Comparison of ENCODE assay signal across 8 cellular contexts in the genomic region with DNA sequence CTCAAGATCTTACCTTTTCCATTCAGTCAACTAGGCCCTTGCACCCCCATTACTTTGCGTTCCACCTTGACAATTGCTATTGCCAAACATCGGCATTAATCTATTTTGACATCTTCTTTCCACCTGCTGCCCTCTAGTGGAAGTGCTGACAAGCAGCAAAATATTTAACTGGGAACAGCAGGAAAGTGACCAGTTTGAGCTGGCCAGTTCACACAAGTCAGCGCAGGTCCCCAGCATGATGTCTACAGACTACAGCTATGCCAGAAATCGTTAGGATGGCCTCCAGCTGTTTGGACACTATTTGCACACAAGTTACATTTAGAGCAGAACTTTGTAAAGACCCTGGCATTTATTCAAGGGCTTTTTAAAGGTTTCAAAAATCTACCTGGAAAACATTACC.
A peak's percentile ranks its signal among the peaks of the same experiment; 100 is the strongest.
DNase-seq lines count a peak whose midpoint lies in the region; ATAC-seq and TF ChIP-seq lines count a peak whose summit lies in the region.

No MANE protein-coding gene starts in this region.

- H2AK5ac ChIP-seq in H9 (ENCODE audit: insufficient read length, low read length): no peak overlapping the region

- H3K27ac ChIP-seq in H9 (ENCODE audit: insufficient read length, low read depth, low read length) (no peak overlapping the region), WERI-Rb-1 (no peak overlapping the region), neural progenitor cell (no peak overlapping the region)

- H3K14ac ChIP-seq in H9 (ENCODE audit: insufficient read depth, low read length): no peak overlapping the region

- H3K4me3 Mint-ChIP-seq in H9 (no peak overlapping the region), neural progenitor cell (no peak overlapping the region)

- H2BK120ac ChIP-seq in H9 (ENCODE audit: low read depth, low read length, poor library complexity, severe bottlenecking): no peak overlapping the region

- H3K9me3 ChIP-seq in H9 (ENCODE audit: control insufficient read depth, low read depth, low read length): no peaks in the 10 kb centered on the region
- H3K9me3 ChIP-seq in WERI-Rb-1 (ENCODE audit: severe bottlenecking): no peaks in the 10 kb centered on the region
- no peaks in the 10 kb centered on the region for H3K9me3 ChIP-seq in neural progenitor cell (ENCODE audit: low read depth)

- H3K9ac ChIP-seq in H9 (ENCODE audit: extremely low read depth, insufficient read length, low read length) (no peak overlapping the region), neural progenitor cell (no peak overlapping the region)

- no peak for TF ChIP-seq POLR2A in GM18505 (IDR thresholded peaks at IDR 0.05; ENCODE audit: borderline replicate concordance, extremely low read depth, insufficient read depth, insufficient read length)

- H3K36me3 Mint-ChIP-seq in H9 (ENCODE audit: insufficient read depth in 1 of 3, low read depth in 3 of 3): no peaks in the 10 kb centered on the region; a peak in 3 of 7 replicates
- H3K36me3 Mint-ChIP-seq in neural progenitor cell: no peaks in the 10 kb centered on the region

- H3K79me2 ChIP-seq in H9 (ENCODE audit: insufficient read depth, low read length) (no peaks in the 10 kb centered on the region), neural progenitor cell (ENCODE audit: low read depth) (no peaks in the 10 kb centered on the region)

- DNase-seq in activated gamma-delta T cell treated with Interleukin-2 at 50 U/mL for 16 hours: peak; percentile 19
- no peak for DNase-seq in activated gamma-delta T cell (lab: John Stamatoyannopoulos, UW)
- DNase-seq in H9: peak; percentile 62
- DNase-seq in NCI-H2029 treated with DMSO at 0.1 percent for 48 hours (lab: John Stamatoyannopoulos, UW): peak; percentile 28
- peak; percentile 36 for DNase-seq in WERI-Rb-1
- peak; percentile 59 for DNase-seq in fibroblast of villous mesenchyme (ENCODE audit: low read depth)
- DNase-seq in neural progenitor cell (ENCODE audit: low spot score): peak; percentile 83

- H3K27me3 ChIP-seq in H9 (ENCODE audit: insufficient read depth, low read length): no peaks in the 10 kb centered on the region
- peaks cover 60% of the 10 kb centered on the region for H3K27me3 ChIP-seq in WERI-Rb-1 (ENCODE audit: insufficient read depth, low read depth, severe bottlenecking)
- H3K27me3 ChIP-seq in neural progenitor cell: no peaks in the 10 kb centered on the region

- H3F3A ChIP-seq in neural progenitor cell (ENCODE audit: low read depth): no peaks in the 10 kb centered on the region

- peaks cover 3 to 4% of the 10 kb centered on the region in 2 experiments; a peak in 2 of 4 replicates for H3K4me1 Mint-ChIP-seq in H9
- peaks cover 2% of the 10 kb centered on the region for H3K4me1 Mint-ChIP-seq in neural progenitor cell

- no peak overlapping the region for H3K18ac ChIP-seq in H9 (ENCODE audit: insufficient read length, low read depth, low read length)

- no CpG with 5 or more reads among the region's 4 CpGs for WGBS in H9 (ENCODE audit: extremely low coverage, insufficient read length, low lambda C conversion rate)

- no peak overlapping the region for H3K56ac ChIP-seq in H9 (ENCODE audit: insufficient read length, low read depth, low read length)

- no peak overlapping the region for H3K4me3 ChIP-seq in WERI-Rb-1 (ENCODE audit: low read depth, low read length)
- no peak overlapping the region for H3K4me3 ChIP-seq in fibroblast of villous mesenchyme (ENCODE audit: low read depth, low read length)
- H3K4me3 ChIP-seq in neural progenitor cell: no peak overlapping the region

- no peak overlapping the region for H4K91ac ChIP-seq in H9 (ENCODE audit: insufficient read length, low read depth, low read length)

- H3K9me3 Mint-ChIP-seq in H9 (peaks cover 0 to 3% of the 10 kb centered on the region in 2 experiments; a peak in 1 of 5 replicates), neural progenitor cell (no peaks in the 10 kb centered on the region)

- H2AFZ ChIP-seq in H9 (ENCODE audit: low read length) (no peak overlapping the region), neural progenitor cell (replicated peaks) (no peak overlapping the region)

- no peak overlapping the region for H2BK15ac ChIP-seq in H9 (ENCODE audit: low read depth, low read length)

- H4K20me1 ChIP-seq in H9 (ENCODE audit: control insufficient read depth, insufficient read depth, insufficient read length) (no peaks in the 10 kb centered on the region), neural progenitor cell (ENCODE audit: low read depth) (no peaks in the 10 kb centered on the region)

- H3K79me1 ChIP-seq in H9 (ENCODE audit: insufficient read depth, low read depth, low read length, poor library complexity, severe bottlenecking): no peaks in the 10 kb centered on the region

- ATAC-seq in GM18505 (IDR thresholded peaks at IDR 0.05; ENCODE audit: unreplicated experiment): no peak

- no peak overlapping the region for H3K4ac ChIP-seq in H9 (ENCODE audit: low read depth, low read length)

- no peak overlapping the region for H2BK12ac ChIP-seq in H9 (ENCODE audit: insufficient read length, low read depth, low read length)

- no peak overlapping the region; a peak in 1 of 7 replicates for H3K27ac Mint-ChIP-seq in H9
- no peak overlapping the region for H3K27ac Mint-ChIP-seq in neural progenitor cell

- H3K23ac ChIP-seq in H9 (ENCODE audit: insufficient read length, low read depth, low read length): no peak overlapping the region

- no peak overlapping the region for H4K5ac ChIP-seq in H9 (ENCODE audit: insufficient read length, low read depth, low read length)

- TF ChIP-seq CTCF in H9 (conservative IDR thresholded peaks at IDR 0.05): peak; percentile 81
- TF ChIP-seq CTCF in WERI-Rb-1 (IDR thresholded peaks at IDR 0.05; ENCODE audit: low read depth, low read length): peak; percentile 62
- TF ChIP-seq CTCF in fibroblast of villous mesenchyme (IDR thresholded peaks at IDR 0.05; ENCODE audit: insufficient read depth, low read depth, low read length): peak; percentile 77
- peak; percentile 88 for TF ChIP-seq CTCF in neural progenitor cell (IDR thresholded peaks at IDR 0.05)

- H3T11ph ChIP-seq in H9 (ENCODE audit: low read length): no peak overlapping the region

- H3K27me3 Mint-ChIP-seq in H9 (ENCODE audit: low read depth) (no peaks in the 10 kb centered on the region), neural progenitor cell (ENCODE audit: insufficient read depth, low read depth) (no peaks in the 10 kb centered on the region)

- no peaks in the 10 kb centered on the region for H3K23me2 ChIP-seq in H9 (ENCODE audit: insufficient read length, low read depth, low read length, poor library complexity, severe bottlenecking)

- H3K4me1 ChIP-seq in H9 (ENCODE audit: insufficient read depth, low read length): no peaks in the 10 kb centered on the region
- H3K4me1 ChIP-seq in neural progenitor cell: no peaks in the 10 kb centered on the region

- no peaks in the 10 kb centered on the region for H3K36me3 ChIP-seq in WERI-Rb-1
- no peaks in the 10 kb centered on the region for H3K36me3 ChIP-seq in neural progenitor cell

- H3K4me2 ChIP-seq in H9 (ENCODE audit: insufficient read depth, insufficient read length, low read length): no peak overlapping the region
- no peak overlapping the region for H3K4me2 ChIP-seq in neural progenitor cell

- H4K8ac ChIP-seq in H9 (replicated peaks; ENCODE audit: insufficient read length, low read depth, low read length): no peak overlapping the region

- no peak overlapping the region for H2BK20ac ChIP-seq in H9 (ENCODE audit: low read depth, low read length, poor library complexity, severe bottlenecking)

- H2BK5ac ChIP-seq in H9 (ENCODE audit: insufficient read length, low read length): no peak overlapping the region
